In the genomic region with DNA sequence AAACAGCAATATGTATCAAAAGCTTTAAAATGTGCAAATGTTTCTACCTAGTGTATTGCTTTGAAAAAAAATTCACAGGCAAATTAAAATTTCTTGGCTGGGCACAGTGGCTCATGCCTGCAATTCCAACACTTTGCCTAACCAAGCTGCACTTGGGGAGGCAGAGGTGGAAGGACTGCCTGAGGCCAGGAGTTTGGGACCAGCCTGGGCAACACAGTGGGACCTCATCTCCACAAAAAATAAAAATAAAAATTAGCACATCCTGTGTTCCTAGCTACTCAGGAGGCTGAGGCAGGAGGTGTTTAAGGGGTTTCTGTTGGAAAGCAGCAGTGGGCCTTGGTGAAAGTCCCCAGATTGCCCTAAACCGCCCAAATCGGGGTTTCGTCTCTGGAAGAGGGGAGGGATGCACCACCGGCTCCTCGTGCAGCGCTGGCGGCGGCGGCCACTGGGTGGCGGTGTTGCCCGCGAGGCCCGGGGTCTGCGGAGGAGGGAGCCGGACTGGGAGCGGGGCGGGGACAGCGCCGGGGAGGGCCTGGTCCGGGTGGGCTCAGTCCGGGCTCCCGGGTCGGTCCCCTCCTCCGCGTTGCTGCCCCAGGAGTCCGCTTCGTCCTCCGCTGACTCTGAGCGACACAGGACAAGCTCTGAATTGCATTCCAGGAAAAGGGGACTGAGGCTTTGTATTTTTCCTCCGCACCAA, we compare ENCODE assay signal across 1 cellular context.
TF ChIP-seq lines count a peak whose summit lies in the region.

No MANE protein-coding gene starts in this region.

TF ChIP-seq in HepG2, 621 proteins besides CTCF, POLR2A, EP300 and RAD21 (continued from another document and continues in another):
- TF ChIP-seq, protein P1, sequence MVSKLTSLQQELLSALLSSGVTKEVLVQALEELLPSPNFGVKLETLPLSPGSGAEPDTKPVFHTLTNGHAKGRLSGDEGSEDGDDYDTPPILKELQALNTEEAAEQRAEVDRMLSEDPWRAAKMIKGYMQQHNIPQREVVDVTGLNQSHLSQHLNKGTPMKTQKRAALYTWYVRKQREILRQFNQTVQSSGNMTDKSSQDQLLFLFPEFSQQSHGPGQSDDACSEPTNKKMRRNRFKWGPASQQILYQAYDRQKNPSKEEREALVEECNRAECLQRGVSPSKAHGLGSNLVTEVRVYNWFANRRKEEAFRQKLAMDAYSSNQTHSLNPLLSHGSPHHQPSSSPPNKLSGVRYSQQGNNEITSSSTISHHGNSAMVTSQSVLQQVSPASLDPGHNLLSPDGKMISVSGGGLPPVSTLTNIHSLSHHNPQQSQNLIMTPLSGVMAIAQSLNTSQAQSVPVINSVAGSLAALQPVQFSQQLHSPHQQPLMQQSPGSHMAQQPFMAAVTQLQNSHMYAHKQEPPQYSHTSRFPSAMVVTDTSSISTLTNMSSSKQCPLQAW (CRISPR knock-in tag; IDR thresholded peaks at IDR 0.05) = 0 out of 2 replicates have a peak, but pooled peaks have one; percentile 22
- TF ChIP-seq IKZF1 (IDR thresholded peaks at IDR 0.05) (no peak), FLYWCH1 (CRISPR knock-in tag; IDR thresholded peaks at IDR 0.05) (no peak), KDM3A (CRISPR knock-in tag; IDR thresholded peaks at IDR 0.05; ENCODE audit: low read depth) (0 out of 2 replicates have a peak, but pooled peaks have one; percentile 42), ZFP41 (CRISPR knock-in tag; IDR thresholded peaks at IDR 0.05; ENCODE audit: borderline replicate concordance) (no peak), KLF16 (CRISPR knock-in tag; IDR thresholded peaks at IDR 0.05) (no peak), SKI (IDR thresholded peaks at IDR 0.05; ENCODE audit: partially characterized antibody) (no peak), ZNF256 (CRISPR knock-in tag; conservative IDR thresholded peaks at IDR 0.05) (no peak), KDM5B (CRISPR knock-in tag; IDR thresholded peaks at IDR 0.05; ENCODE audit: borderline replicate concordance) (peak; percentile 61; the same call in 1 of the 2 replicates), KAT7 (CRISPR knock-in tag; IDR thresholded peaks at IDR 0.05; ENCODE audit: borderline replicate concordance) (no peak), TAF15 (IDR thresholded peaks at IDR 0.05; ENCODE audit: low read depth, low read length, poor library complexity, severe bottlenecking) (peak; percentile 56), SMC3 (IDR thresholded peaks at IDR 0.05; ENCODE audit: low read length) (peak; percentile 32; the same call in 1 of the 2 replicates), ZNF431 (CRISPR knock-in tag; IDR thresholded peaks at IDR 0.05; ENCODE audit: borderline replicate concordance, low read depth) (0 out of 2 replicates have a peak, but pooled peaks have one; percentile 51), TRIM24 (CRISPR knock-in tag; IDR thresholded peaks at IDR 0.05) (no peak), ZNF563 (CRISPR knock-in tag; IDR thresholded peaks at IDR 0.05) (0 out of 2 replicates have a peak, but pooled peaks have one; percentile 20), KDM2A (CRISPR knock-in tag; IDR thresholded peaks at IDR 0.05; ENCODE audit: borderline replicate concordance, low read depth) (peak; percentile 78), EHMT2 (IDR thresholded peaks at IDR 0.05; ENCODE audit: borderline replicate concordance, low read depth, low read length) (no peak)
- TF ChIP-seq, protein P2, sequence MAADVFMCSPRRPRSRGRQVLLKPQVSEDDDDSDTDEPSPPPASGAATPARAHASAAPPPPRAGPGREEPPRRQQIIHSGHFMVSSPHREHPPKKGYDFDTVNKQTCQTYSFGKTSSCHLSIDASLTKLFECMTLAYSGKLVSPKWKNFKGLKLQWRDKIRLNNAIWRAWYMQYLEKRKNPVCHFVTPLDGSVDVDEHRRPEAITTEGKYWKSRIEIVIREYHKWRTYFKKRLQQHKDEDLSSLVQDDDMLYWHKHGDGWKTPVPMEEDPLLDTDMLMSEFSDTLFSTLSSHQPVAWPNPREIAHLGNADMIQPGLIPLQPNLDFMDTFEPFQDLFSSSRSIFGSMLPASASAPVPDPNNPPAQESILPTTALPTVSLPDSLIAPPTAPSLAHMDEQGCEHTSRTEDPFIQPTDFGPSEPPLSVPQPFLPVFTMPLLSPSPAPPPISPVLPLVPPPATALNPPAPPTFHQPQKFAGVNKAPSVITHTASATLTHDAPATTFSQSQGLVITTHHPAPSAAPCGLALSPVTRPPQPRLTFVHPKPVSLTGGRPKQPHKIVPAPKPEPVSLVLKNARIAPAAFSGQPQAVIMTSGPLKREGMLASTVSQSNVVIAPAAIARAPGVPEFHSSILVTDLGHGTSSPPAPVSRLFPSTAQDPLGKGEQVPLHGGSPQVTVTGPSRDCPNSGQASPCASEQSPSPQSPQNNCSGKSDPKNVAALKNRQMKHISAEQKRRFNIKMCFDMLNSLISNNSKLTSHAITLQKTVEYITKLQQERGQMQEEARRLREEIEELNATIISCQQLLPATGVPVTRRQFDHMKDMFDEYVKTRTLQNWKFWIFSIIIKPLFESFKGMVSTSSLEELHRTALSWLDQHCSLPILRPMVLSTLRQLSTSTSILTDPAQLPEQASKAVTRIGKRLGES (CRISPR knock-in tag; IDR thresholded peaks at IDR 0.05; ENCODE audit: borderline replicate concordance) = no peak
- TF ChIP-seq, protein P3, sequence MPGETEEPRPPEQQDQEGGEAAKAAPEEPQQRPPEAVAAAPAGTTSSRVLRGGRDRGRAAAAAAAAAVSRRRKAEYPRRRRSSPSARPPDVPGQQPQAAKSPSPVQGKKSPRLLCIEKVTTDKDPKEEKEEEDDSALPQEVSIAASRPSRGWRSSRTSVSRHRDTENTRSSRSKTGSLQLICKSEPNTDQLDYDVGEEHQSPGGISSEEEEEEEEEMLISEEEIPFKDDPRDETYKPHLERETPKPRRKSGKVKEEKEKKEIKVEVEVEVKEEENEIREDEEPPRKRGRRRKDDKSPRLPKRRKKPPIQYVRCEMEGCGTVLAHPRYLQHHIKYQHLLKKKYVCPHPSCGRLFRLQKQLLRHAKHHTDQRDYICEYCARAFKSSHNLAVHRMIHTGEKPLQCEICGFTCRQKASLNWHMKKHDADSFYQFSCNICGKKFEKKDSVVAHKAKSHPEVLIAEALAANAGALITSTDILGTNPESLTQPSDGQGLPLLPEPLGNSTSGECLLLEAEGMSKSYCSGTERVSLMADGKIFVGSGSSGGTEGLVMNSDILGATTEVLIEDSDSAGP (CRISPR knock-in tag; IDR thresholded peaks at IDR 0.05; ENCODE audit: borderline replicate concordance) = peak; percentile 42; the same call in 1 of the 2 replicates
- TF ChIP-seq, protein P4, sequence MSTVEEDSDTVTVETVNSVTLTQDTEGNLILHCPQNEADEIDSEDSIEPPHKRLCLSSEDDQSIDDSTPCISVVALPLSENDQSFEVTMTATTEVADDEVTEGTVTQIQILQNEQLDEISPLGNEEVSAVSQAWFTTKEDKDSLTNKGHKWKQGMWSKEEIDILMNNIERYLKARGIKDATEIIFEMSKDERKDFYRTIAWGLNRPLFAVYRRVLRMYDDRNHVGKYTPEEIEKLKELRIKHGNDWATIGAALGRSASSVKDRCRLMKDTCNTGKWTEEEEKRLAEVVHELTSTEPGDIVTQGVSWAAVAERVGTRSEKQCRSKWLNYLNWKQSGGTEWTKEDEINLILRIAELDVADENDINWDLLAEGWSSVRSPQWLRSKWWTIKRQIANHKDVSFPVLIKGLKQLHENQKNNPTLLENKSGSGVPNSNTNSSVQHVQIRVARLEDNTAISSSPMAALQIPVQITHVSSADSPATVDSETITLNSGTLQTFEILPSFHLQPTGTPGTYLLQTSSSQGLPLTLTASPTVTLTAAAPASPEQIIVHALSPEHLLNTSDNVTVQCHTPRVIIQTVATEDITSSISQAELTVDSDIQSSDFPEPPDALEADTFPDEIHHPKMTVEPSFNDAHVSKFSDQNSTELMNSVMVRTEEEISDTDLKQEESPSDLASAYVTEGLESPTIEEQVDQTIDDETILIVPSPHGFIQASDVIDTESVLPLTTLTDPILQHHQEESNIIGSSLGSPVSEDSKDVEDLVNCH (CRISPR knock-in tag; IDR thresholded peaks at IDR 0.05) = no peak
- TF ChIP-seq, protein P5, sequence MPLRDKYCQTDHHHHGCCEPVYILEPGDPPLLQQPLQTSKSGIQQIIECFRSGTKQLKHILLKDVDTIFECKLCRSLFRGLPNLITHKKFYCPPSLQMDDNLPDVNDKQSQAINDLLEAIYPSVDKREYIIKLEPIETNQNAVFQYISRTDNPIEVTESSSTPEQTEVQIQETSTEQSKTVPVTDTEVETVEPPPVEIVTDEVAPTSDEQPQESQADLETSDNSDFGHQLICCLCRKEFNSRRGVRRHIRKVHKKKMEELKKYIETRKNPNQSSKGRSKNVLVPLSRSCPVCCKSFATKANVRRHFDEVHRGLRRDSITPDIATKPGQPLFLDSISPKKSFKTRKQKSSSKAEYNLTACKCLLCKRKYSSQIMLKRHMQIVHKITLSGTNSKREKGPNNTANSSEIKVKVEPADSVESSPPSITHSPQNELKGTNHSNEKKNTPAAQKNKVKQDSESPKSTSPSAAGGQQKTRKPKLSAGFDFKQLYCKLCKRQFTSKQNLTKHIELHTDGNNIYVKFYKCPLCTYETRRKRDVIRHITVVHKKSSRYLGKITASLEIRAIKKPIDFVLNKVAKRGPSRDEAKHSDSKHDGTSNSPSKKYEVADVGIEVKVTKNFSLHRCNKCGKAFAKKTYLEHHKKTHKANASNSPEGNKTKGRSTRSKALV (CRISPR knock-in tag; IDR thresholded peaks at IDR 0.05) = no peak
- TF ChIP-seq, protein P6, sequence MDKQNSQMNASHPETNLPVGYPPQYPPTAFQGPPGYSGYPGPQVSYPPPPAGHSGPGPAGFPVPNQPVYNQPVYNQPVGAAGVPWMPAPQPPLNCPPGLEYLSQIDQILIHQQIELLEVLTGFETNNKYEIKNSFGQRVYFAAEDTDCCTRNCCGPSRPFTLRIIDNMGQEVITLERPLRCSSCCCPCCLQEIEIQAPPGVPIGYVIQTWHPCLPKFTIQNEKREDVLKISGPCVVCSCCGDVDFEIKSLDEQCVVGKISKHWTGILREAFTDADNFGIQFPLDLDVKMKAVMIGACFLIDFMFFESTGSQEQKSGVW (CRISPR knock-in tag; IDR thresholded peaks at IDR 0.05; ENCODE audit: borderline replicate concordance) = no peak
- TF ChIP-seq, protein P7, sequence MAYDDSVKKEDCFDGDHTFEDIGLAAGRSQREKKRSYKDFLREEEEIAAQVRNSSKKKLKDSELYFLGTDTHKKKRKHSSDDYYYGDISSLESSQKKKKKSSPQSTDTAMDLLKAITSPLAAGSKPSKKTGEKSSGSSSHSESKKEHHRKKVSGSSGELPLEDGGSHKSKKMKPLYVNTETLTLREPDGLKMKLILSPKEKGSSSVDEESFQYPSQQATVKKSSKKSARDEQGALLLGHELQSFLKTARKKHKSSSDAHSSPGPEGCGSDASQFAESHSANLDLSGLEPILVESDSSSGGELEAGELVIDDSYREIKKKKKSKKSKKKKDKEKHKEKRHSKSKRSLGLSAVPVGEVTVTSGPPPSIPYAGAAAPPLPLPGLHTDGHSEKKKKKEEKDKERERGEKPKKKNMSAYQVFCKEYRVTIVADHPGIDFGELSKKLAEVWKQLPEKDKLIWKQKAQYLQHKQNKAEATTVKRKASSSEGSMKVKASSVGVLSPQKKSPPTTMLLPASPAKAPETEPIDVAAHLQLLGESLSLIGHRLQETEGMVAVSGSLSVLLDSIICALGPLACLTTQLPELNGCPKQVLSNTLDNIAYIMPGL (CRISPR knock-in tag; IDR thresholded peaks at IDR 0.05; ENCODE audit: borderline replicate concordance in 1 of 2, low read depth in 1 of 2) = peak in 1 of 2 experiments; percentile 52; a peak in 1 of 4 replicates
- TF ChIP-seq, protein P8, sequence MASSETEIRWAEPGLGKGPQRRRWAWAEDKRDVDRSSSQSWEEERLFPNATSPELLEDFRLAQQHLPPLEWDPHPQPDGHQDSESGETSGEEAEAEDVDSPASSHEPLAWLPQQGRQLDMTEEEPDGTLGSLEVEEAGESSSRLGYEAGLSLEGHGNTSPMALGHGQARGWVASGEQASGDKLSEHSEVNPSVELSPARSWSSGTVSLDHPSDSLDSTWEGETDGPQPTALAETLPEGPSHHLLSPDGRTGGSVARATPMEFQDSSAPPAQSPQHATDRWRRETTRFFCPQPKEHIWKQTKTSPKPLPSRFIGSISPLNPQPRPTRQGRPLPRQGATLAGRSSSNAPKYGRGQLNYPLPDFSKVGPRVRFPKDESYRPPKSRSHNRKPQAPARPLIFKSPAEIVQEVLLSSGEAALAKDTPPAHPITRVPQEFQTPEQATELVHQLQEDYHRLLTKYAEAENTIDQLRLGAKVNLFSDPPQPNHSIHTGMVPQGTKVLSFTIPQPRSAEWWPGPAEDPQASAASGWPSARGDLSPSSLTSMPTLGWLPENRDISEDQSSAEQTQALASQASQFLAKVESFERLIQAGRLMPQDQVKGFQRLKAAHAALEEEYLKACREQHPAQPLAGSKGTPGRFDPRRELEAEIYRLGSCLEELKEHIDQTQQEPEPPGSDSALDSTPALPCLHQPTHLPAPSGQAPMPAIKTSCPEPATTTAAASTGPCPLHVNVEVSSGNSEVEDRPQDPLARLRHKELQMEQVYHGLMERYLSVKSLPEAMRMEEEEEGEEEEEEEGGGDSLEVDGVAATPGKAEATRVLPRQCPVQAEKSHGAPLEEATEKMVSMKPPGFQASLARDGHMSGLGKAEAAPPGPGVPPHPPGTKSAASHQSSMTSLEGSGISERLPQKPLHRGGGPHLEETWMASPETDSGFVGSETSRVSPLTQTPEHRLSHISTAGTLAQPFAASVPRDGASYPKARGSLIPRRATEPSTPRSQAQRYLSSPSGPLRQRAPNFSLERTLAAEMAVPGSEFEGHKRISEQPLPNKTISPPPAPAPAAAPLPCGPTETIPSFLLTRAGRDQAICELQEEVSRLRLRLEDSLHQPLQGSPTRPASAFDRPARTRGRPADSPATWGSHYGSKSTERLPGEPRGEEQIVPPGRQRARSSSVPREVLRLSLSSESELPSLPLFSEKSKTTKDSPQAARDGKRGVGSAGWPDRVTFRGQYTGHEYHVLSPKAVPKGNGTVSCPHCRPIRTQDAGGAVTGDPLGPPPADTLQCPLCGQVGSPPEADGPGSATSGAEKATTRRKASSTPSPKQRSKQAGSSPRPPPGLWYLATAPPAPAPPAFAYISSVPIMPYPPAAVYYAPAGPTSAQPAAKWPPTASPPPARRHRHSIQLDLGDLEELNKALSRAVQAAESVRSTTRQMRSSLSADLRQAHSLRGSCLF (CRISPR knock-in tag; IDR thresholded peaks at IDR 0.05; ENCODE audit: borderline replicate concordance) = no peak
- TF ChIP-seq, protein P9, sequence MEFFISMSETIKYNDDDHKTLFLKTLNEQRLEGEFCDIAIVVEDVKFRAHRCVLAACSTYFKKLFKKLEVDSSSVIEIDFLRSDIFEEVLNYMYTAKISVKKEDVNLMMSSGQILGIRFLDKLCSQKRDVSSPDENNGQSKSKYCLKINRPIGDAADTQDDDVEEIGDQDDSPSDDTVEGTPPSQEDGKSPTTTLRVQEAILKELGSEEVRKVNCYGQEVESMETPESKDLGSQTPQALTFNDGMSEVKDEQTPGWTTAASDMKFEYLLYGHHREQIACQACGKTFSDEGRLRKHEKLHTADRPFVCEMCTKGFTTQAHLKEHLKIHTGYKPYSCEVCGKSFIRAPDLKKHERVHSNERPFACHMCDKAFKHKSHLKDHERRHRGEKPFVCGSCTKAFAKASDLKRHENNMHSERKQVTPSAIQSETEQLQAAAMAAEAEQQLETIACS (CRISPR knock-in tag; IDR thresholded peaks at IDR 0.05) = no peak
- TF ChIP-seq, protein P10, sequence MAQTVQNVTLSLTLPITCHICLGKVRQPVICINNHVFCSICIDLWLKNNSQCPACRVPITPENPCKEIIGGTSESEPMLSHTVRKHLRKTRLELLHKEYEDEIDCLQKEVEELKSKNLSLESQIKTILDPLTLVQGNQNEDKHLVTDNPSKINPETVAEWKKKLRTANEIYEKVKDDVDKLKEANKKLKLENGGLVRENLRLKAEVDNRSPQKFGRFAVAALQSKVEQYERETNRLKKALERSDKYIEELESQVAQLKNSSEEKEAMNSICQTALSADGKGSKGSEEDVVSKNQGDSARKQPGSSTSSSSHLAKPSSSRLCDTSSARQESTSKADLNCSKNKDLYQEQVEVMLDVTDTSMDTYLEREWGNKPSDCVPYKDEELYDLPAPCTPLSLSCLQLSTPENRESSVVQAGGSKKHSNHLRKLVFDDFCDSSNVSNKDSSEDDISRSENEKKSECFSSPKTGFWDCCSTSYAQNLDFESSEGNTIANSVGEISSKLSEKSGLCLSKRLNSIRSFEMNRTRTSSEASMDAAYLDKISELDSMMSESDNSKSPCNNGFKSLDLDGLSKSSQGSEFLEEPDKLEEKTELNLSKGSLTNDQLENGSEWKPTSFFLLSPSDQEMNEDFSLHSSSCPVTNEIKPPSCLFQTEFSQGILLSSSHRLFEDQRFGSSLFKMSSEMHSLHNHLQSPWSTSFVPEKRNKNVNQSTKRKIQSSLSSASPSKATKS (CRISPR knock-in tag; IDR thresholded peaks at IDR 0.05) = no peak
